8 cellular contexts compared by ENCODE assay signal in the genomic region with DNA sequence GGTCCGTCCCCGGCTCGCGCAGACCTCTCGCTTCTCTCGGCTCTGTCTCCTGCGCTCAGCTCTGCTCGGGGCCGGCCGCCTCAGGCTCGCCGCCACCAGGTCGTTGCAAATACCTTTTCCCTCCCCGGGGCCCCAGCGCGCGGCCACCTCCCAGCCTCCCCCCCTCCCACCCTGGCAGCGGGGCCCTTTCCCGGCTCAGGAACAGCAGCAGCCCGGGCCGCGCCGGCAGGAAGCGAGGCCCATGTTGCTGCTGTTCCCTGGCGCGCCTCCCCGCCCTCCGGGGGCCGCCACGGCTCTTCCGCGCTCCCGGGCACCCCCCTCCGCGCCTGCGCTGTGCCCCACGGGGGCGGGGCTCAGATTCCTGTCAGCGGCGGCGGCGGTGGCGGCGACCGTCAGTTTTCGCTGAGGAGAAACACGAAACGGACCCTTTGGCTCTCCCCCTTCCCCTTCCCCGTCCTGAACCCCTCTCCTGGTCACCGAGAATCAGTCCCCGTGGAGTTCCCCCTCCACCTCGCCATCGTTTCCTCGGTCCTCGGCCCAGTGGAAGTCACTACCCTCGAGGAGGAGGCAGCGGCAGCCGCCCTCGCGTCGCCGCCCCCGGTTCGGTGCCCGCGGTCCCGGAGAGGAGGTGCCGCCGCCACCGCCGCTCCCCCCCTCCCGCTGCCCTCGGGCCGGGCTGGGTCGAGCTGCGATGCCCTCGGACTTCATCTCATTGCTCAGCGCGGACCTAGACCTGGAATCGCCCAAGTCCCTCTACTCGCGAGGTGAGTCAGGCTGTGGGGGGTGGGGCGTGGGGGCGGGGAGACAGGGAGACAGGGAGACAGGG. TPM values are rescaled to one million over a fixed set of nuclear protein-coding genes. Genes with fewer than 3 reads are reported as not detected.
A peak's percentile ranks its signal among the peaks of the same experiment; 100 is the strongest.
DNase-seq lines count a peak whose midpoint lies in the region; ATAC-seq and TF ChIP-seq lines count a peak whose summit lies in the region.

A gene with protein sequence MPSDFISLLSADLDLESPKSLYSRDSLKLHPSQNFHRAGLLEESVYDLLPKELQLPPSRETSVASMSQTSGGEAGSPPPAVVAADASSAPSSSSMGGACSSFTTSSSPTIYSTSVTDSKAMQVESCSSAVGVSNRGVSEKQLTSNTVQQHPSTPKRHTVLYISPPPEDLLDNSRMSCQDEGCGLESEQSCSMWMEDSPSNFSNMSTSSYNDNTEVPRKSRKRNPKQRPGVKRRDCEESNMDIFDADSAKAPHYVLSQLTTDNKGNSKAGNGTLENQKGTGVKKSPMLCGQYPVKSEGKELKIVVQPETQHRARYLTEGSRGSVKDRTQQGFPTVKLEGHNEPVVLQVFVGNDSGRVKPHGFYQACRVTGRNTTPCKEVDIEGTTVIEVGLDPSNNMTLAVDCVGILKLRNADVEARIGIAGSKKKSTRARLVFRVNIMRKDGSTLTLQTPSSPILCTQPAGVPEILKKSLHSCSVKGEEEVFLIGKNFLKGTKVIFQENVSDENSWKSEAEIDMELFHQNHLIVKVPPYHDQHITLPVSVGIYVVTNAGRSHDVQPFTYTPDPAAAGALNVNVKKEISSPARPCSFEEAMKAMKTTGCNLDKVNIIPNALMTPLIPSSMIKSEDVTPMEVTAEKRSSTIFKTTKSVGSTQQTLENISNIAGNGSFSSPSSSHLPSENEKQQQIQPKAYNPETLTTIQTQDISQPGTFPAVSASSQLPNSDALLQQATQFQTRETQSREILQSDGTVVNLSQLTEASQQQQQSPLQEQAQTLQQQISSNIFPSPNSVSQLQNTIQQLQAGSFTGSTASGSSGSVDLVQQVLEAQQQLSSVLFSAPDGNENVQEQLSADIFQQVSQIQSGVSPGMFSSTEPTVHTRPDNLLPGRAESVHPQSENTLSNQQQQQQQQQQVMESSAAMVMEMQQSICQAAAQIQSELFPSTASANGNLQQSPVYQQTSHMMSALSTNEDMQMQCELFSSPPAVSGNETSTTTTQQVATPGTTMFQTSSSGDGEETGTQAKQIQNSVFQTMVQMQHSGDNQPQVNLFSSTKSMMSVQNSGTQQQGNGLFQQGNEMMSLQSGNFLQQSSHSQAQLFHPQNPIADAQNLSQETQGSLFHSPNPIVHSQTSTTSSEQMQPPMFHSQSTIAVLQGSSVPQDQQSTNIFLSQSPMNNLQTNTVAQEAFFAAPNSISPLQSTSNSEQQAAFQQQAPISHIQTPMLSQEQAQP (N-terminal part only) (plus strand): TSS at position 356 of the 826 bp plus-strand sequence. CDS start 336 bp downstream, at position 692.

- H3K27ac ChIP-seq in prostate gland (peak within 1 kb of the TSS; percentile 99 to 100), upper lobe of right lung (peak within 1 kb of the TSS; percentile 99)

- H3K4me1 Mint-ChIP-seq in T-helper 17 cell = peaks cover 35% of the 10 kb centered on the region

- H3K36me3 Mint-ChIP-seq in T-helper 17 cell (ENCODE audit: low read depth) = peaks cover 4% of the 10 kb centered on the region

- H3K27me3 ChIP-seq in prostate gland (replicated peaks; ENCODE audit: insufficient read depth) = no peaks in the 10 kb centered on the region
- no peaks in the 10 kb centered on the region for H3K27me3 ChIP-seq in upper lobe of right lung

- no peaks in the 10 kb centered on the region for H3K36me3 ChIP-seq in prostate gland
- H3K36me3 ChIP-seq in upper lobe of right lung = no peaks in the 10 kb centered on the region

- DNase-seq in GM04504 (ENCODE audit: low read depth) = peak; percentile 65
- DNase-seq in NCI-H146 treated with DMSO at 0.1 percent for 48 hours (lab: John Stamatoyannopoulos, UW; ENCODE audit: unreplicated experiment) = peak; percentile 48
- peak; percentile 83 to 93 (median 89) for DNase-seq in T-helper 17 cell
- peak; percentile 60 for DNase-seq in amniotic stem cell (lab: John Stamatoyannopoulos, UW)
- DNase-seq in left cardiac atrium = peak; percentile 88
- DNase-seq in prostate gland (ENCODE audit: low spot score) = peak; percentile 88
- peak; percentile 94 for DNase-seq in upper lobe of right lung

- ATAC-seq in HG02759 (IDR thresholded peaks at IDR 0.05; ENCODE audit: unreplicated experiment) = peak; percentile 53
- ATAC-seq in T-helper 17 cell = peak; percentile 74
- ATAC-seq in left cardiac atrium = peak; percentile 91 to 92
- ATAC-seq in upper lobe of right lung = peak; percentile 98

- under 1% methylated on average over 81 of the region's 84 CpGs for WGBS in prostate gland

- H3K4me1 ChIP-seq in prostate gland (replicated peaks) = no peaks in the 10 kb centered on the region
- peaks cover 35% of the 10 kb centered on the region for H3K4me1 ChIP-seq in upper lobe of right lung

- no peaks in the 10 kb centered on the region for H3K9me3 ChIP-seq in T-helper 17 cell (ENCODE audit: control insufficient read depth, low read length, poor library complexity, severe bottlenecking)
- no peaks in the 10 kb centered on the region for H3K9me3 ChIP-seq in prostate gland
- no peaks in the 10 kb centered on the region for H3K9me3 ChIP-seq in upper lobe of right lung

- peak; percentile 96 for TF ChIP-seq POLR2A in prostate gland (IDR thresholded peaks at IDR 0.05)

- peak within 1 kb of the TSS; percentile 99 to 100 for H3K4me3 ChIP-seq in prostate gland
- peak within 1 kb of the TSS; percentile 86 for H3K4me3 ChIP-seq in upper lobe of right lung

- H3K27me3 Mint-ChIP-seq in T-helper 17 cell = no peaks in the 10 kb centered on the region

- H3K27ac Mint-ChIP-seq in T-helper 17 cell = peak within 1 kb of the TSS; percentile 99

- intact Hi-C loops in left cardiac atrium (cut with DNase I) (loop anchor here (5.0 to 10.0 kb wide), 6 partner anchors 51 to 169 kb away; no protein-coding TSS in a partner anchor), prostate gland (cut with DNase I) (loop anchor here (2.0 to 10.0 kb wide), 4 partner anchors 51 to 189 kb away; a partner anchor contains a TSS), upper lobe of right lung (cut with DNase I) (loop anchor here (10.0 kb wide), 1 partner anchor 171 kb away; no protein-coding TSS in a partner anchor)

- TF ChIP-seq CTCF in prostate gland (IDR thresholded peaks at IDR 0.05) = peak in 2 of 4 experiments; percentile 7 to 21
- peak; percentile 15 for TF ChIP-seq CTCF in upper lobe of right lung (IDR thresholded peaks at IDR 0.05)

- H3K4me3 Mint-ChIP-seq in T-helper 17 cell = peak within 1 kb of the TSS; percentile 100

RNA-seq across cellular contexts. Expression of the gene that starts here (rescaled TPM):
- 10 to 100 TPM; 35.6 to 43.3 TPM for total RNA-seq in T-helper 17 cell
- total RNA-seq in left cardiac atrium = 10 to 100 TPM; 19.7 to 23.6 TPM
- total RNA-seq in prostate gland = 10 to 100 TPM; 41.4 to 52.7 TPM
- 62.3 TPM for total RNA-seq in upper lobe of right lung

Comparison
In these comparisons a context has a peak if more than half of its experiments do, and no peak if none do; other contexts are left out.
1. Peak in every context shown above with its lines: DNase-seq, ATAC-seq, H3K4me3 ChIP-seq and H3K27ac ChIP-seq.